In genomic region chr6:18213439-18213838, GRCh38 we compare ENCODE assay signal across 16 cellular contexts. TPM values are rescaled to one million over a fixed set of nuclear protein-coding genes. Genes with fewer than 3 reads are reported as not detected.
DNase-seq lines count a peak whose midpoint lies in the region; ATAC-seq and TF ChIP-seq lines count a peak whose summit lies in the region.
"Had no signal": no experiment of that assay in that cellular context is flagged by ENCODE, and none has a peak within 500 bp of the region (broad histone marks: within the 10 kb centered on the region; RNA-seq: fewer than 3 reads in every experiment).

No MANE protein-coding gene starts in this region.

- peak in 1 of 7 experiments; percentile 5 for DNase-seq in CD8-positive, alpha-beta T cell
- peak in 7 of 34 experiments; percentile 1 to 10 (median 2) for DNase-seq in T-cell
- DNase-seq in central memory CD8-positive, alpha-beta T cell (ENCODE audit: low spot score in 2 of 2): no peak
- DNase-seq in osteoblast (ENCODE audit: insufficient read length, low spot score, missing footprints): no peak
- DNase-seq in colonic mucosa: no peak
- DNase-seq in stimulated activated naive CD8-positive, alpha-beta T cell treated with anti-CD3 and anti-CD28 coated beads, Interleukin-15, amount 100 ng/mL, for 72 hours: no peak
- DNase-seq: HCEC 1CT, NCI-H1048, NCI-H146, NCI-H2227 treated with DMSO at 0.1 percent for 48 hours, NCI-H526 treated with DMSO at 0.1 percent for 48 hours, SIG-M5 had no signal

- peaks cover 71% of the 10 kb centered on the region for H3K36me3 Mint-ChIP-seq in CD8-positive, alpha-beta T cell
- peaks cover 55% of the 10 kb centered on the region for H3K36me3 Mint-ChIP-seq in T-cell
- H3K36me3 Mint-ChIP-seq in central memory CD8-positive, alpha-beta T cell (ENCODE audit: insufficient read depth): peaks cover 10% of the 10 kb centered on the region

- ATAC-seq in CD8-positive, alpha-beta T cell: peak; percentile 66
- ATAC-seq in T-cell (replicated peaks in 1 of 4) (peak in 3 of 4 experiments; percentile 45 to 68 (median 67)), GM18870 (IDR thresholded peaks at IDR 0.05; ENCODE audit: unreplicated experiment) (no peak)
- ATAC-seq in central memory CD8-positive, alpha-beta T cell (replicated peaks; ENCODE audit: extremely low read depth, poor library complexity, severe bottlenecking): peak; percentile 58
- no peak for ATAC-seq in stimulated activated naive CD8-positive, alpha-beta T cell treated with anti-CD3 and anti-CD28 coated beads, Interleukin-15, amount 100 ng/mL, for 72 hours
- ATAC-seq: K562 had no signal

- peak overlapping the region; percentile 75 to 97 (median 86) for H3K4me2 ChIP-seq in BLaER1 treated with 17β-estradiol and CSF1 and Interleukin-3, amounts not matched to agents 10 nM and 100 nM
- H3K4me2 ChIP-seq in osteoblast (ENCODE audit: insufficient read depth, low read length): no peak overlapping the region

- peak overlapping the region; percentile 77 for H3K4me3 Mint-ChIP-seq in CD8-positive, alpha-beta T cell
- H3K4me3 Mint-ChIP-seq in T-cell: peak overlapping the region; percentile 28 to 64 (median 33)
- H3K4me3 Mint-ChIP-seq in central memory CD8-positive, alpha-beta T cell: no peak overlapping the region
- H3K4me3 Mint-ChIP-seq in stimulated activated naive CD8-positive, alpha-beta T cell treated with anti-CD3 and anti-CD28 coated beads, Interleukin-15, amount 100 ng/mL, for 72 hours: no peak overlapping the region

- H3K4me3 ChIP-seq in BLaER1 treated with 17β-estradiol and CSF1 and Interleukin-3, amounts not matched to agents 10 nM and 100 nM: no peak overlapping the region
- no peak overlapping the region for H3K4me3 ChIP-seq in CD8-positive, alpha-beta T cell (ENCODE audit: low read depth, low read length)
- H3K4me3 ChIP-seq in osteoblast (ENCODE audit: insufficient read depth, low read length) (no peak overlapping the region), colonic mucosa (no peak overlapping the region)
- H3K4me3 ChIP-seq: K562 had no signal

- H3K27me3 ChIP-seq in BLaER1 treated with 17β-estradiol and CSF1 and Interleukin-3, amounts not matched to agents 10 nM and 100 nM: no peaks in the 10 kb centered on the region
- H3K27me3 ChIP-seq in CD8-positive, alpha-beta T cell (ENCODE audit: insufficient read depth, low read length): no peaks in the 10 kb centered on the region
- H3K27me3 ChIP-seq in osteoblast (ENCODE audit: insufficient read depth, low read length) (no peaks in the 10 kb centered on the region), colonic mucosa (no peaks in the 10 kb centered on the region)

- no peaks in the 10 kb centered on the region for H3K79me2 ChIP-seq in osteoblast (ENCODE audit: insufficient read depth, low read length)

- H4K20me1 ChIP-seq in BLaER1 treated with 17β-estradiol and CSF1 and Interleukin-3, amounts not matched to agents 10 nM and 100 nM: no peaks in the 10 kb centered on the region
- H4K20me1 ChIP-seq in osteoblast (ENCODE audit: insufficient read depth, low read length): no peaks in the 10 kb centered on the region

- CTCF ChIA-PET in CD8-positive, alpha-beta T cell (lab: Charles Lee): no interaction called here
- CTCF ChIA-PET in T-cell (lab: Charles Lee): interaction anchor here in 1 of 2 donors (0.6 kb wide), 1 partner anchor 55 kb away, joined by 3 read pairs; no protein-coding TSS in a partner anchor

- no peak overlapping the region for H2AFZ ChIP-seq in osteoblast (ENCODE audit: low read length)

- POLR2A ChIA-PET in CD8-positive, alpha-beta T cell (lab: Charles Lee): no interaction called here
- POLR2A ChIA-PET in T-cell (lab: Charles Lee): no interaction called here

- intact Hi-C loops in CD8-positive, alpha-beta T cell (cut with DNase I, micrococcal nuclease): loop anchor here in 1 of 2 experiments (5.0 kb wide), 1 partner anchor 56 kb away; the partner anchor contains the start of genes KDM1B and TPMT
- intact Hi-C loops in colonic mucosa (cut with DNase I): no loop called here

- no peaks in the 10 kb centered on the region for H3K9me3 Mint-ChIP-seq in CD8-positive, alpha-beta T cell
- H3K9me3 Mint-ChIP-seq in T-cell: no peaks in the 10 kb centered on the region
- no peaks in the 10 kb centered on the region for H3K9me3 Mint-ChIP-seq in central memory CD8-positive, alpha-beta T cell
- H3K9me3 Mint-ChIP-seq in stimulated activated naive CD8-positive, alpha-beta T cell treated with anti-CD3 and anti-CD28 coated beads, Interleukin-15, amount 100 ng/mL, for 72 hours: no peaks in the 10 kb centered on the region

- no peak for TF ChIP-seq CTCF in CD8-positive, alpha-beta T cell (IDR thresholded peaks at IDR 0.05)
- TF ChIP-seq CTCF in osteoblast (IDR thresholded peaks at IDR 0.05; ENCODE audit: extremely low read depth, low read depth, low read length) (no peak), colonic mucosa (IDR thresholded peaks at IDR 0.05) (no peak)

- peaks cover 37 to 46% (median 40%) of the 10 kb centered on the region in 10 experiments for H3K4me1 ChIP-seq in BLaER1 treated with 17β-estradiol and CSF1 and Interleukin-3, amounts not matched to agents 10 nM and 100 nM
- H3K4me1 ChIP-seq in CD8-positive, alpha-beta T cell (ENCODE audit: insufficient read depth, low read length): no peaks in the 10 kb centered on the region
- H3K4me1 ChIP-seq in osteoblast (ENCODE audit: insufficient read depth, low read length) (peaks cover 9% of the 10 kb centered on the region), colonic mucosa (no peaks in the 10 kb centered on the region)

- no peak overlapping the region for H3K9ac ChIP-seq in BLaER1 treated with 17β-estradiol and CSF1 and Interleukin-3, amounts not matched to agents 10 nM and 100 nM
- no peak overlapping the region for H3K9ac ChIP-seq in colonic mucosa (ENCODE audit: low read depth in 2 of 2, low read length in 2 of 2)

- H3K27me3 Mint-ChIP-seq in CD8-positive, alpha-beta T cell (ENCODE audit: low read depth): no peaks in the 10 kb centered on the region
- no peaks in the 10 kb centered on the region for H3K27me3 Mint-ChIP-seq in T-cell
- H3K27me3 Mint-ChIP-seq in central memory CD8-positive, alpha-beta T cell: no peaks in the 10 kb centered on the region
- no peaks in the 10 kb centered on the region for H3K27me3 Mint-ChIP-seq in stimulated activated naive CD8-positive, alpha-beta T cell treated with anti-CD3 and anti-CD28 coated beads, Interleukin-15, amount 100 ng/mL, for 72 hours
- H3K27me3 Mint-ChIP-seq: B cell had no signal

- peaks cover 0 to 9% (median 0%) of the 10 kb centered on the region in 11 experiments; a peak in 2 of 22 replicates for H3K9me3 ChIP-seq in BLaER1 treated with 17β-estradiol and CSF1 and Interleukin-3, amounts not matched to agents 10 nM and 100 nM (replicated peaks in 1 of 11)
- no peaks in the 10 kb centered on the region for H3K9me3 ChIP-seq in CD8-positive, alpha-beta T cell (ENCODE audit: low read length)
- no peaks in the 10 kb centered on the region for H3K9me3 ChIP-seq in osteoblast (ENCODE audit: low read depth, low read length)
- no peaks in the 10 kb centered on the region for H3K9me3 ChIP-seq in colonic mucosa

- H3K27ac Mint-ChIP-seq in CD8-positive, alpha-beta T cell: no peak overlapping the region
- no peak overlapping the region for H3K27ac Mint-ChIP-seq in T-cell
- H3K27ac Mint-ChIP-seq in central memory CD8-positive, alpha-beta T cell (ENCODE audit: low read depth): no peak overlapping the region
- no peak overlapping the region for H3K27ac Mint-ChIP-seq in stimulated activated naive CD8-positive, alpha-beta T cell treated with anti-CD3 and anti-CD28 coated beads, Interleukin-15, amount 100 ng/mL, for 72 hours

- H3K36me3 ChIP-seq in BLaER1 treated with 17β-estradiol and CSF1 and Interleukin-3, amounts not matched to agents 10 nM and 100 nM: peaks cover 26 to 58% (median 40%) of the 10 kb centered on the region in 11 experiments; a peak in 21 of 22 replicates
- H3K36me3 ChIP-seq in CD8-positive, alpha-beta T cell (ENCODE audit: insufficient read depth, low read length): no peaks in the 10 kb centered on the region
- peaks cover 21% of the 10 kb centered on the region for H3K36me3 ChIP-seq in osteoblast (ENCODE audit: insufficient read depth, low read length)
- no peaks in the 10 kb centered on the region for H3K36me3 ChIP-seq in colonic mucosa

- peak overlapping the region in 3 of 11 experiments; percentile 18 to 80 (median 47); a peak in 3 of 22 replicates for H3K27ac ChIP-seq in BLaER1 treated with 17β-estradiol and CSF1 and Interleukin-3, amounts not matched to agents 10 nM and 100 nM
- no peak overlapping the region for H3K27ac ChIP-seq in CD8-positive, alpha-beta T cell (ENCODE audit: low read depth, low read length)
- no peak overlapping the region for H3K27ac ChIP-seq in osteoblast (ENCODE audit: low read depth, low read length)
- H3K27ac ChIP-seq in colonic mucosa: no peak overlapping the region

- peaks cover 11% of the 10 kb centered on the region for H3K4me1 Mint-ChIP-seq in CD8-positive, alpha-beta T cell (ENCODE audit: low read depth)
- peaks cover 7 to 31% (median 12%) of the 10 kb centered on the region in 3 donors for H3K4me1 Mint-ChIP-seq in T-cell
- peaks cover 10% of the 10 kb centered on the region for H3K4me1 Mint-ChIP-seq in central memory CD8-positive, alpha-beta T cell
- peaks cover 22% of the 10 kb centered on the region for H3K4me1 Mint-ChIP-seq in stimulated activated naive CD8-positive, alpha-beta T cell treated with anti-CD3 and anti-CD28 coated beads, Interleukin-15, amount 100 ng/mL, for 72 hours

RNA-seq across cellular contexts. Expression of gene DEK, which starts 50.9 kb away (rescaled TPM):
- total RNA-seq in CD8-positive, alpha-beta T cell: 10 to 100 TPM; 39.5 to 47.5 TPM
- total RNA-seq in T-cell (100 to 1,000 TPM in 3 of 5 donors, 10 to 100 TPM in 2; 60.7 to 113 (median 103) TPM), osteoblast (102 and 113 TPM in 2 replicates), colonic mucosa (100 to 1,000 TPM; 113 to 145 TPM)

RNA-seq across cellular contexts. Expression of gene KDM1B, which starts 58.2 kb away (rescaled TPM):
- total RNA-seq in CD8-positive, alpha-beta T cell: 1 to 10 TPM; 4.5 to 6.2 TPM
- total RNA-seq in T-cell (10 to 100 TPM in 3 of 5 donors, 1 to 10 TPM in 2; 9.0 to 10.7 (median 10.4) TPM), osteoblast (17.7 and 18.6 TPM in 2 replicates), colonic mucosa (10 to 100 TPM; 28.4 to 43.5 TPM)

RNA-seq across cellular contexts. Expression of gene TPMT, which starts 58.6 kb away (rescaled TPM):
- total RNA-seq in CD8-positive, alpha-beta T cell: 1 to 10 TPM; 4.7 TPM
- total RNA-seq in T-cell (1 to 10 TPM; 4.2 to 6.5 (median 5.5) TPM), osteoblast (11.9 and 13.0 TPM in 2 replicates), colonic mucosa (10 to 100 TPM; 51.1 to 52.5 TPM)

Comparison
In these comparisons a context has a peak if more than half of its experiments do, and no peak if none do; other contexts are left out.
1. ATAC-seq: peak in CD8-positive, alpha-beta T cell (single experiment), T-cell (3 of 4) and central memory CD8-positive, alpha-beta T cell (single experiment); none in GM18870 (single experiment) and stimulated activated naive CD8-positive, alpha-beta T cell treated with anti-CD3 and anti-CD28 coated beads, Interleukin-15, amount 100 ng/mL, for 72 hours (single experiment).
2. H3K4me3 Mint-ChIP-seq: peak in CD8-positive, alpha-beta T cell (single experiment) and T-cell (3 of 3); none in central memory CD8-positive, alpha-beta T cell (single experiment) and stimulated activated naive CD8-positive, alpha-beta T cell treated with anti-CD3 and anti-CD28 coated beads, Interleukin-15, amount 100 ng/mL, for 72 hours (0 of 2).